Comparison of ENCODE assay signal across 12 cellular contexts in genomic region chr21:42056468-42056867, GRCh38. TPM values are rescaled to one million over a fixed set of nuclear protein-coding genes. Genes with fewer than 3 reads are reported as not detected.
A peak's percentile ranks its signal among the peaks of the same experiment; 100 is the strongest.
DNase-seq lines count a peak whose midpoint lies in the region; ATAC-seq and TF ChIP-seq lines count a peak whose summit lies in the region.
"Had no signal": no experiment of that assay in that cellular context is flagged by ENCODE, and none has a peak within 500 bp of the region (broad histone marks: within the 10 kb centered on the region; RNA-seq: fewer than 3 reads in every experiment).

No MANE protein-coding gene starts in this region.

- no peak for ATAC-seq in HG03520 (IDR thresholded peaks at IDR 0.05; ENCODE audit: unreplicated experiment)

- POLR2A ChIA-PET in Caco-2 (lab: Charles Lee) = interaction anchor here (0.6 kb wide), 1 partner anchor 29 kb away, joined by 5 read pairs; no protein-coding TSS in a partner anchor

- H3K9me3 Mint-ChIP-seq in Caco-2 (ENCODE audit: unreplicated experiment) (no peaks in the 10 kb centered on the region), progenitor cell of endocrine pancreas (ENCODE audit: low read depth) (peaks cover 11% of the 10 kb centered on the region)

- peaks cover 52% of the 10 kb centered on the region for H3K4me1 ChIP-seq in Caco-2

- H3K27ac ChIP-seq in brain microvascular endothelial cell = peak overlapping the region; percentile 37

- TF ChIP-seq CTCF in Caco-2 (IDR thresholded peaks at IDR 0.05; ENCODE audit: insufficient read depth in 1 of 2, low read depth in 1 of 2, low read length in 1 of 2, severe bottlenecking in 1 of 2, unreplicated experiment in 1 of 2) (no peak), brain microvascular endothelial cell (IDR thresholded peaks at IDR 0.05; ENCODE audit: low read depth, low read length, missing control alignments) (no peak), progenitor cell of endocrine pancreas (IDR thresholded peaks at IDR 0.05; ENCODE audit: unreplicated experiment) (no peak)

- H3K9me3 ChIP-seq in Caco-2 = no peaks in the 10 kb centered on the region

- peaks cover 9% of the 10 kb centered on the region for H3K36me3 Mint-ChIP-seq in Caco-2 (ENCODE audit: insufficient read depth, unreplicated experiment)
- H3K36me3 Mint-ChIP-seq in progenitor cell of endocrine pancreas (ENCODE audit: insufficient read depth) = peaks cover 2% of the 10 kb centered on the region

- DNase-seq in Caco-2 = peak; percentile 45 to 54
- peak; percentile 78 to 80 for DNase-seq in NCI-H187 (lab: John Stamatoyannopoulos, UW)
- DNase-seq in brain microvascular endothelial cell = no peak
- DNase-seq in progenitor cell of endocrine pancreas (ENCODE audit: low spot score, unreplicated experiment) = no peak
- no peak for DNase-seq in NCI-H774 (lab: John Stamatoyannopoulos, UW)
- no peak for DNase-seq in activated effector memory CD4-positive, alpha-beta T cell treated with Interleukin-2 at 50 U/mL for 16 hours
- no peak for DNase-seq in NOMO-1 (lab: John Stamatoyannopoulos, UW; ENCODE audit: unreplicated experiment in 2 of 2)
- DNase-seq: activated CD8-positive, alpha-beta memory T cell treated with anti-CD3 and anti-CD28 coated beads, Interleukin-2, amount 50 U/mL, for 48 hours; caudate nucleus; retina had no signal

- H3K36me3 ChIP-seq in Caco-2 (ENCODE audit: control insufficient read depth, insufficient read depth, low read length) (no peaks in the 10 kb centered on the region), brain microvascular endothelial cell (replicated peaks) (no peaks in the 10 kb centered on the region)

- H3K4me3 ChIP-seq in Caco-2 (ENCODE audit: low read depth, low read length) (peak overlapping the region; percentile 30), brain microvascular endothelial cell (ENCODE audit: low read depth, low read length) (no peak overlapping the region)

- CTCF ChIA-PET in Caco-2 (lab: Charles Lee) = no interaction called here

- in situ Hi-C loops in brain microvascular endothelial cell (cut with HindIII; ENCODE audit: low pct_ligation_motif_present, low sequenced_read_pairs) = no loop called here

- H3K27me3 Mint-ChIP-seq in Caco-2 (ENCODE audit: insufficient read depth, unreplicated experiment) (no peaks in the 10 kb centered on the region), progenitor cell of endocrine pancreas (no peaks in the 10 kb centered on the region)

- H3K4me3 Mint-ChIP-seq in Caco-2 (ENCODE audit: unreplicated experiment) (peak overlapping the region; percentile 70), progenitor cell of endocrine pancreas (ENCODE audit: low read depth) (peak overlapping the region; percentile 68)

- peaks cover 26% of the 10 kb centered on the region for H3K4me1 Mint-ChIP-seq in Caco-2 (ENCODE audit: low read depth, unreplicated experiment)
- peaks cover 45% of the 10 kb centered on the region for H3K4me1 Mint-ChIP-seq in progenitor cell of endocrine pancreas (ENCODE audit: low read depth)

- H3K27me3 ChIP-seq in Caco-2 (replicated peaks; ENCODE audit: control insufficient read depth, insufficient read depth, low read length) (no peaks in the 10 kb centered on the region), brain microvascular endothelial cell (replicated peaks) (no peaks in the 10 kb centered on the region)

- intact Hi-C loops in Caco-2 (cut with micrococcal nuclease; ENCODE audit: unreplicated experiment) = loop anchor here (2.0 kb wide), 3 partner anchors 46 to 60 kb away; partner anchors contain the start of gene ZBTB21

- TSS peak; percentile 87 for BruUV-seq in Caco-2 (replicated peaks; lab: Mats Ljungman, UMichigan)

- H3K27ac Mint-ChIP-seq in Caco-2 (ENCODE audit: unreplicated experiment) (peak overlapping the region; percentile 85), progenitor cell of endocrine pancreas (peak overlapping the region; percentile 95)

RNA-seq across cellular contexts. Expression of gene UMODL1, which starts 14.6 kb away (rescaled TPM):
- total RNA-seq in Caco-2 (2022) = 0.20 and 0.21 TPM in 2 replicates
- total RNA-seq in progenitor cell of endocrine pancreas = 0.19 TPM in 1 of 2 replicates, not detected in the other
- total RNA-seq: frontal cortex had no signal

RNA-seq across cellular contexts. Expression of gene ZBTB21, which starts 46.3 kb away (rescaled TPM):
- total RNA-seq in Caco-2 (2022) = 21.4 and 23.3 TPM in 2 replicates
- 15.7 and 18.6 TPM in 2 replicates for total RNA-seq in progenitor cell of endocrine pancreas

Comparison
In these comparisons a context has a peak if more than half of its experiments do, and no peak if none do; other contexts are left out.
1. DNase-seq: peak in Caco-2 (2 of 2) and NCI-H187 (2 of 2); none in brain microvascular endothelial cell (single experiment), progenitor cell of endocrine pancreas (single experiment), NCI-H774 (single experiment), activated effector memory CD4-positive, alpha-beta T cell treated with Interleukin-2 at 50 U/mL for 16 hours (single experiment) and NOMO-1 (0 of 2).